20 cellular contexts compared by ENCODE assay signal in the genomic region with DNA sequence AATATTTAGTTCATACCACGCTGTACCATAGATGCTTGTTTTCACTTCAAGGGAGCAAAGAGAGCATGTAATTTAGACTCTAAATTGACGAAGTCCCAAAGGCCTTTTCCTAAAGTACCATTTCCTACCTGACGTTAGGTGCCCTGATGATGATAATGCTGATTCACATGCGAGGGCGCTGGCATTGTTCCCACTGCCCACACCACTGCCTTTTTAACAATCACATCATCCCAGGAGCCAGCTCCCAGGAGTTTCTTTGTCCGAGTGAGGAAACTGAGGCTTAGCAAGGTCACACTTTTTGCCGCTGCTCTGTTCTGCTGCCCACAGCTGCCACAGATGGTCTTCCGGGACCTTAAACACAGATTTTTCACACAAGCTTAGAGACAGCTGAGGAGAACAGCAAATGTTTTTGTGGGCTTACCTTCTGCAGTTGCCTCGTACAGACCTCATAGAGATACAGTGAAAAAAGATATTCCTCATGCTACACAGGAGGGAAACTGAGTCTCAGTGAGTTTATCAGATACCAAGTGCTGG.
DNase-seq lines count a peak whose midpoint lies in the region; ATAC-seq and TF ChIP-seq lines count a peak whose summit lies in the region.
"Had no signal": no experiment of that assay in that cellular context is flagged by ENCODE, and none has a peak within 500 bp of the region (broad histone marks: within the 10 kb centered on the region; RNA-seq: fewer than 3 reads in every experiment).

No MANE protein-coding gene starts in this region.

- H3K4me3 Mint-ChIP-seq in central memory CD8-positive, alpha-beta T cell, result no peak overlapping the region
- no peak overlapping the region for H3K4me3 Mint-ChIP-seq in progenitor cell of endocrine pancreas (ENCODE audit: low read depth)
- H3K4me3 Mint-ChIP-seq: CD4-positive, alpha-beta T cell; IgD-negative memory B cell had no signal

- H3K27ac Mint-ChIP-seq in central memory CD8-positive, alpha-beta T cell (ENCODE audit: low read depth), result peak overlapping the region; percentile 61
- peak overlapping the region; percentile 37 for H3K27ac Mint-ChIP-seq in progenitor cell of endocrine pancreas
- H3K27ac Mint-ChIP-seq: CD4-positive, alpha-beta T cell; IgD-negative memory B cell had no signal

- no peaks in the 10 kb centered on the region for H3K27me3 Mint-ChIP-seq in central memory CD8-positive, alpha-beta T cell
- no peaks in the 10 kb centered on the region for H3K27me3 Mint-ChIP-seq in progenitor cell of endocrine pancreas
- H3K27me3 Mint-ChIP-seq: CD4-positive, alpha-beta T cell had no signal

- H3K36me3 Mint-ChIP-seq in central memory CD8-positive, alpha-beta T cell (ENCODE audit: insufficient read depth), result peaks cover 8% of the 10 kb centered on the region
- no peaks in the 10 kb centered on the region for H3K36me3 Mint-ChIP-seq in progenitor cell of endocrine pancreas (ENCODE audit: insufficient read depth)
- H3K36me3 Mint-ChIP-seq: IgD-negative memory B cell had no signal

- no peak for ATAC-seq in central memory CD8-positive, alpha-beta T cell (replicated peaks; ENCODE audit: extremely low read depth, poor library complexity, severe bottlenecking)
- ATAC-seq in GM21447 (IDR thresholded peaks at IDR 0.05; ENCODE audit: unreplicated experiment), result no peak
- no peak for ATAC-seq in GM21423 (IDR thresholded peaks at IDR 0.05; ENCODE audit: unreplicated experiment)
- ATAC-seq: A549, Right ventricle myocardium inferior had no signal

- TF ChIP-seq CTCF in progenitor cell of endocrine pancreas (IDR thresholded peaks at IDR 0.05; ENCODE audit: unreplicated experiment), result no peak

- DNase-seq in Daoy (ENCODE audit: low read depth) (peak; percentile 28), NCI-H1436 (lab: John Stamatoyannopoulos, UW) (peak; percentile 45), progenitor cell of endocrine pancreas (ENCODE audit: low spot score, unreplicated experiment) (no peak), activated T-cell treated with anti-CD3 and anti-CD28 coated beads for 4 hours (no peak)
- DNase-seq in central memory CD8-positive, alpha-beta T cell (ENCODE audit: low spot score in 2 of 2), result no peak
- DNase-seq: AML-193; CD4-positive, alpha-beta T cell; DMS53; NCI-H1092; NCI-H1417 treated with DMSO at 0.1 percent for 48 hours; NCI-H187 treated with DMSO at 0.1 percent for 48 hours; NCI-H446; NCI-H524 treated with DMSO at 0.1 percent for 48 hours; NCI-H774; PC-9 had no signal

- peaks cover 11% of the 10 kb centered on the region for H3K4me1 Mint-ChIP-seq in central memory CD8-positive, alpha-beta T cell
- H3K4me1 Mint-ChIP-seq in progenitor cell of endocrine pancreas (ENCODE audit: low read depth), result no peaks in the 10 kb centered on the region
- H3K4me1 Mint-ChIP-seq: IgD-negative memory B cell had no signal

- H3K9me3 Mint-ChIP-seq in central memory CD8-positive, alpha-beta T cell, result no peaks in the 10 kb centered on the region
- no peaks in the 10 kb centered on the region for H3K9me3 Mint-ChIP-seq in progenitor cell of endocrine pancreas (ENCODE audit: low read depth)
- H3K9me3 Mint-ChIP-seq: CD4-positive, alpha-beta T cell had no signal

Comparison
In these comparisons a context has a peak if more than half of its experiments do, and no peak if none do; other contexts are left out.
1. DNase-seq: peak in Daoy (single experiment) and NCI-H1436 (single experiment); none in central memory CD8-positive, alpha-beta T cell (0 of 2), progenitor cell of endocrine pancreas (single experiment) and activated T-cell treated with anti-CD3 and anti-CD28 coated beads for 4 hours (single experiment).